2 cellular contexts compared by ENCODE assay signal in genomic region chr4:8022767-8023695, GRCh38.
TF ChIP-seq lines count a peak whose summit lies in the region.

No MANE protein-coding gene starts in this region.

TF ChIP-seq in HEK293, 187 proteins besides CTCF, POLR2A, EP300 and RAD21 (continued from another document):
- TF ChIP-seq ZNF518A (tag by site-specific recombination; conservative IDR thresholded peaks at IDR 0.05; ENCODE audit: low read depth) (no peak), ZFHX2 (tag by site-specific recombination; conservative IDR thresholded peaks at IDR 0.05) (peak; percentile 51; the same call in 1 of the 2 replicates), ZNF146 (tag by site-specific recombination; IDR thresholded peaks at IDR 0.05) (no peak), PRDM10 (tag by site-specific recombination; IDR thresholded peaks at IDR 0.05) (no peak), ZNF366 (tag by site-specific recombination; conservative IDR thresholded peaks at IDR 0.05) (0 out of 2 replicates have a peak, but pooled peaks have one; percentile 35), EGR2 (tag by site-specific recombination; IDR thresholded peaks at IDR 0.05; ENCODE audit: low read depth) (peak; percentile 57; the same call in 1 of the 2 replicates), ZNF629 (tag by site-specific recombination; IDR thresholded peaks at IDR 0.05) (no peak), ZNF776 (tag by site-specific recombination; IDR thresholded peaks at IDR 0.05; ENCODE audit: borderline replicate concordance) (no peak), ZNF580 (tag by site-specific recombination; IDR thresholded peaks at IDR 0.05) (no peak), ZNF513 (tag by site-specific recombination; IDR thresholded peaks at IDR 0.05) (peak; percentile 90)

TF ChIP-seq in K562, 482 proteins besides CTCF, POLR2A, EP300 and RAD21 (continued from another document):
- TF ChIP-seq UBTF (IDR thresholded peaks at IDR 0.05; ENCODE audit: borderline replicate concordance in 1 of 2, low read depth in 2 of 2, low read length in 2 of 2), result no peak
- no peak for TF ChIP-seq ZC3H4 (CRISPR knock-in tag; IDR thresholded peaks at IDR 0.05; ENCODE audit: borderline replicate concordance)
- peak; percentile 41; the same call in 1 of the 2 replicates for TF ChIP-seq ZNF512 (tag; IDR thresholded peaks at IDR 0.05)
- no peak for TF ChIP-seq NFYB (IDR thresholded peaks at IDR 0.05; ENCODE audit: extremely low read depth, insufficient read length)
- no peak for TF ChIP-seq NFE2 (IDR thresholded peaks at IDR 0.05; ENCODE audit: low read depth)
TF ChIP-seq in K562: peak in this region for 1.
